Comparison of ENCODE assay signal across 8 cellular contexts in the genomic region with DNA sequence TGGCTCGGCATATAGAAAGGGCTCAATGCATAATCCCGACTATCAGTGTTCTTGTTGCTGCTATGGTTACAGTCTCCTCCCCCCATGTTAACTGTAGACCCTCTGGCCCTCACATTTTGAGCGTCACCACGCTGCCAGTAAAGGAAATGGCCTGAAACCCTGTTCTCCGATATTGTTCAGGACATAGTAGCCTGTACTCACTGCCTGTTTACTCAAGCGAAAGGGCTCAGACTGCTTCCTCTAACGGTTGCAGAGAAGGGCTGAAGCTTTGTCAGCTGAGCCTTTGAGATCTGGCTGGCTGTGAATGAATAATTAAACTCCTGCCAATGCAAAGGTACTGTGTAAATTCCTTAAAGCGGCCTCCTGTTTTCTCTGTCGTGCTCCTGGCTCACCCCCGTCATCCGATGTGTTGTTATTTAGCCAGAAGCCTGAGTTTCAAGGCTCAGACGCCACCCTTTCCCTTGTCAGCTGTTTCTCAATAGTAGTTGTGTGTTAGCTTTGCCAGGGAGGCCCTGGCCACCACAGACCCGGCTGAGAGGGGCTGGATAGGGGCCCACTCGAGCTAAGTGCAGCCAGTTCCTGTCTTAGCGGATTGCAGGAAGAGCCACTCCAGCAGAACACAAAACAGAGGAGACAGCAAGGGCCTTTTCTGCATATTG. TPM values are rescaled to one million over a fixed set of nuclear protein-coding genes. Genes with fewer than 3 reads are reported as not detected.
A peak's percentile ranks its signal among the peaks of the same experiment; 100 is the strongest.
DNase-seq lines count a peak whose midpoint lies in the region; ATAC-seq lines count a peak whose summit lies in the region.

No MANE protein-coding gene starts in this region.

- H3K36me3 ChIP-seq in BLaER1 = peaks cover 3% of the 10 kb centered on the region; the same call in 1 of the 2 replicates

- peak; percentile 75 for DNase-seq in SKM-1 treated with dmso at 0.1 percent for 144 hours (lab: John Stamatoyannopoulos, UW; ENCODE audit: unreplicated experiment)
- peak; percentile 83 for DNase-seq in left cardiac atrium
- peak; percentile 90 for DNase-seq in posterior vena cava (ENCODE audit: low spot score)
- no peak for DNase-seq in NK-92 treated with Interleukin-12 subunit alpha and Interleukin-12 subunit beta, amount 100 ng/mL, for 24 hours (lab: John Stamatoyannopoulos, UW)
- no peak for DNase-seq in effector CD4-positive, alpha-beta T cell
- DNase-seq in SK-N-DZ (ENCODE audit: low spot score) = no peak

- H3K27me3 ChIP-seq in BLaER1 = no peaks in the 10 kb centered on the region

- peak overlapping the region; percentile 88 for H3K27ac ChIP-seq in BLaER1

- H3K4me3 ChIP-seq in BLaER1 = peak overlapping the region; percentile 34; the same call in 1 of the 2 replicates

- H3K4me2 ChIP-seq in BLaER1 = peak overlapping the region; percentile 78

- H3K4me1 ChIP-seq in BLaER1 = peaks cover 32% of the 10 kb centered on the region

- ATAC-seq in HG03196 (IDR thresholded peaks at IDR 0.05; ENCODE audit: unreplicated experiment) (peak; percentile 59), left cardiac atrium (peak; percentile 91 to 96)

- H3K9me3 ChIP-seq in BLaER1 = peaks cover 14% of the 10 kb centered on the region

- intact Hi-C loops in left cardiac atrium (cut with DNase I) = no loop called here
- intact Hi-C loops in posterior vena cava (cut with DNase I) = no loop called here

- H4K20me1 ChIP-seq in BLaER1 = no peaks in the 10 kb centered on the region

- H3K9ac ChIP-seq in BLaER1 = peak overlapping the region; percentile 63; the same call in 1 of the 2 replicates

RNA-seq across cellular contexts. Expression of gene RALGAPA2, which starts 31.2 kb away (rescaled TPM):
- 10 to 100 TPM; 29.9 to 35.2 TPM for total RNA-seq in left cardiac atrium
- total RNA-seq in posterior vena cava = 10 to 100 TPM; 34.2 to 38.0 TPM
- polyA plus RNA-seq in SK-N-DZ (2014; cell fraction: cytosol; rRNA removed) = 14.7 and 14.8 TPM in 2 replicates
- polyA plus RNA-seq in SK-N-DZ (2014; cell fraction: nucleus; rRNA removed) = 19.2 and 30.1 TPM in 2 replicates

Comparison
In these comparisons a context has a peak if more than half of its experiments do, and no peak if none do; other contexts are left out.
1. DNase-seq: peak in SKM-1 treated with dmso at 0.1 percent for 144 hours (single experiment), left cardiac atrium (single experiment) and posterior vena cava (single experiment); none in NK-92 treated with Interleukin-12 subunit alpha and Interleukin-12 subunit beta, amount 100 ng/mL, for 24 hours (single experiment), effector CD4-positive, alpha-beta T cell (single experiment) and SK-N-DZ (single experiment).